ENCODE assay signal across 8 cellular contexts in the genomic region with DNA sequence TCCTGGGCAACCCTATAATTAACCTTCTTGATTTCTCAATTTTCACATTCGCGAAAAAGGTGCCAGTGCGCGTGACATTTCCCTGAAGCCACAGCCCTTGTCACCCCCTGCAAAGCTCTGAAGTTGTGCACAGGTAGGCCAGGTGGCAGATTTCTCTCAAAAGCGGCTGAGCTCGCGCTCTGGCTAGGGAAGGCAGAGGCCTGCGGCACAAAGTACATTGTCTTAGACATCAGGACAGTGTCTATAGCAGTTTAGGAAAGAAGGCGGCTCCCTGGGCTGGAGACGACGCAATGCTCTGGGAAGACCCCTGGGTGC. TPM values are rescaled to one million over a fixed set of nuclear protein-coding genes. Genes with fewer than 3 reads are reported as not detected.
A peak's percentile ranks its signal among the peaks of the same experiment; 100 is the strongest.
DNase-seq lines count a peak whose midpoint lies in the region; ATAC-seq, FAIRE-seq and TF ChIP-seq lines count a peak whose summit lies in the region.

No MANE protein-coding gene starts in this region.

- H3K27me3 ChIP-seq in MG63, result no peaks in the 10 kb centered on the region

- peaks cover 30% of the 10 kb centered on the region for H3K36me3 ChIP-seq in MG63

- ATAC-seq in A549, result peak; percentile 44 to 60
- peak; percentile 1 for ATAC-seq in GM19372 (IDR thresholded peaks at IDR 0.05; ENCODE audit: low read depth, unreplicated experiment)
- ATAC-seq in natural killer cell, result peak; percentile 0 to 18 (median 12)
- no peak for ATAC-seq in HG03378 (IDR thresholded peaks at IDR 0.05; ENCODE audit: unreplicated experiment)

- H3K4me1 ChIP-seq in A549, result 0 out of 3 replicates have a peak, but pooled peaks cover 3% of the 10 kb centered on the region

- H3K27ac ChIP-seq in A549 (peak overlapping the region; percentile 77 to 88), cingulate gyrus (ENCODE audit: low read depth, low read length) (peak overlapping the region; percentile 69)

- H3K27me3 Mint-ChIP-seq in natural killer cell (ENCODE audit: low read depth in 2 of 2), result no peaks in the 10 kb centered on the region

- peaks cover 20 to 35% of the 10 kb centered on the region in 2 donors for H3K4me1 Mint-ChIP-seq in natural killer cell

- H3K9me3 ChIP-seq in A549 (peaks cover 25% of the 10 kb centered on the region), MG63 (peaks cover 12% of the 10 kb centered on the region; the same call in 1 of the 2 replicates)

- TF ChIP-seq POLR2A in A549 (IDR thresholded peaks at IDR 0.05; ENCODE audit: low read length), result no peak

- H3K4me3 ChIP-seq in A549, result peak overlapping the region; percentile 74
- peak overlapping the region; percentile 78 for H3K4me3 ChIP-seq in MG63

- H3K9me3 Mint-ChIP-seq in natural killer cell, result no peaks in the 10 kb centered on the region

- no peak for TF ChIP-seq CTCF in A549 (IDR thresholded peaks at IDR 0.05)
- no peak for TF ChIP-seq CTCF in natural killer cell (IDR thresholded peaks at IDR 0.05)

- WGBS in A549 (ENCODE audit: missing lambda C conversion rate), result 5% methylated on average over 11 of the region's 11 CpGs

- intact Hi-C loops in natural killer cell (cut with micrococcal nuclease), result loop anchor here (1.0 kb wide), 4 partner anchors 43 to 125 kb away; a partner anchor contains a TSS

- no peaks in the 10 kb centered on the region for H3K36me3 Mint-ChIP-seq in natural killer cell

- DNase-seq in A549 (ENCODE audit: low read depth in 1 of 2, low spot score in 1 of 2), result no peak
- no peak for DNase-seq in MG63
- no peak for DNase-seq in natural killer cell
- no peak for DNase-seq in ecto neural progenitor cell (ENCODE audit: low spot score)
- no peak for DNase-seq in AG20443 (ENCODE audit: low spot score)

- H3K4me2 ChIP-seq in A549, result peak overlapping the region; percentile 94

- peak overlapping the region; percentile 89 to 94 for H3K27ac Mint-ChIP-seq in natural killer cell

- TF ChIP-seq RAD21 in A549 (conservative IDR thresholded peaks at IDR 0.05 in 1 of 2, IDR thresholded peaks at IDR 0.05 in 1 of 2), result no peak

- TF ChIP-seq EP300 in A549 (IDR thresholded peaks at IDR 0.05), result no peak

- H3K4me3 Mint-ChIP-seq in natural killer cell, result peak overlapping the region; percentile 93

- POLR2A ChIA-PET in A549 (lab: Yijun Ruan, JAX), result interaction anchor here (0.7 to 2.2 kb wide), 4 partner anchors 43 to 1245 kb away, joined by 3 to 19 read pairs (median 8); a partner anchor contains a TSS

- FAIRE-seq in A549 (lab: Jason Lieb, UNC), result no peak

- CTCF ChIA-PET in A549 (lab: Yijun Ruan, JAX), result interaction anchor here (0.6 to 1.1 kb wide), 2 partner anchors 9 to 61 kb away, joined by 3 to 5 read pairs; no protein-coding TSS in a partner anchor

TF ChIP-seq in A549, 52 proteins besides CTCF, POLR2A, EP300 and RAD21:
- TF ChIP-seq JUN (IDR thresholded peaks at IDR 0.05), result no peak
- TF ChIP-seq NPAS2 (CRISPR knock-in tag; IDR thresholded peaks at IDR 0.05; ENCODE audit: borderline replicate concordance), result no peak
- TF ChIP-seq, protein P1, sequence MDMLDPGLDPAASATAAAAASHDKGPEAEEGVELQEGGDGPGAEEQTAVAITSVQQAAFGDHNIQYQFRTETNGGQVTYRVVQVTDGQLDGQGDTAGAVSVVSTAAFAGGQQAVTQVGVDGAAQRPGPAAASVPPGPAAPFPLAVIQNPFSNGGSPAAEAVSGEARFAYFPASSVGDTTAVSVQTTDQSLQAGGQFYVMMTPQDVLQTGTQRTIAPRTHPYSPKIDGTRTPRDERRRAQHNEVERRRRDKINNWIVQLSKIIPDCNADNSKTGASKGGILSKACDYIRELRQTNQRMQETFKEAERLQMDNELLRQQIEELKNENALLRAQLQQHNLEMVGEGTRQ (IDR thresholded peaks at IDR 0.05), result no peak
- no peak for TF ChIP-seq MAZ (IDR thresholded peaks at IDR 0.05; ENCODE audit: borderline replicate concordance, low read depth, low read length)
- TF ChIP-seq, protein P2, sequence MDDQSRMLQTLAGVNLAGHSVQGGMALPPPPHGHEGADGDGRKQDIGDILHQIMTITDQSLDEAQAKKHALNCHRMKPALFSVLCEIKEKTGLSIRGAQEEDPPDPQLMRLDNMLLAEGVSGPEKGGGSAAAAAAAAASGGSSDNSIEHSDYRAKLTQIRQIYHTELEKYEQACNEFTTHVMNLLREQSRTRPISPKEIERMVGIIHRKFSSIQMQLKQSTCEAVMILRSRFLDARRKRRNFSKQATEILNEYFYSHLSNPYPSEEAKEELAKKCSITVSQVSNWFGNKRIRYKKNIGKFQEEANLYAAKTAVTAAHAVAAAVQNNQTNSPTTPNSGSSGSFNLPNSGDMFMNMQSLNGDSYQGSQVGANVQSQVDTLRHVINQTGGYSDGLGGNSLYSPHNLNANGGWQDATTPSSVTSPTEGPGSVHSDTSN (IDR thresholded peaks at IDR 0.05), result no peak
- no peak for TF ChIP-seq RARB (CRISPR knock-in tag; IDR thresholded peaks at IDR 0.05)
- TF ChIP-seq, protein P3, sequence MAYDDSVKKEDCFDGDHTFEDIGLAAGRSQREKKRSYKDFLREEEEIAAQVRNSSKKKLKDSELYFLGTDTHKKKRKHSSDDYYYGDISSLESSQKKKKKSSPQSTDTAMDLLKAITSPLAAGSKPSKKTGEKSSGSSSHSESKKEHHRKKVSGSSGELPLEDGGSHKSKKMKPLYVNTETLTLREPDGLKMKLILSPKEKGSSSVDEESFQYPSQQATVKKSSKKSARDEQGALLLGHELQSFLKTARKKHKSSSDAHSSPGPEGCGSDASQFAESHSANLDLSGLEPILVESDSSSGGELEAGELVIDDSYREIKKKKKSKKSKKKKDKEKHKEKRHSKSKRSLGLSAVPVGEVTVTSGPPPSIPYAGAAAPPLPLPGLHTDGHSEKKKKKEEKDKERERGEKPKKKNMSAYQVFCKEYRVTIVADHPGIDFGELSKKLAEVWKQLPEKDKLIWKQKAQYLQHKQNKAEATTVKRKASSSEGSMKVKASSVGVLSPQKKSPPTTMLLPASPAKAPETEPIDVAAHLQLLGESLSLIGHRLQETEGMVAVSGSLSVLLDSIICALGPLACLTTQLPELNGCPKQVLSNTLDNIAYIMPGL (CRISPR knock-in tag; IDR thresholded peaks at IDR 0.05; ENCODE audit: borderline replicate concordance), result no peak
- TF ChIP-seq FOXS1 (CRISPR knock-in tag; IDR thresholded peaks at IDR 0.05), result no peak

RNA-seq across cellular contexts. Expression of a gene that starts 42.9 kb away (rescaled TPM):
- polyA plus RNA-seq in A549 (2011; rRNA removed) (2.8 and 2.9 TPM in 2 replicates), A549 (2017; fragmentation: RNase III; extraction: RNeasy Plus Mini Kit Qiagen cat#74134 plus additional on column Dnase treatment) (1.6 to 1.8 TPM (median 1.6 TPM) in 3 replicates)
- 0.39 and 0.41 TPM in 2 replicates for polyA plus RNA-seq in A549 (2012; cell fraction: cytosol; rRNA removed)
- 0.35 and 0.83 TPM in 2 replicates for polyA plus RNA-seq in A549 (2012; cell fraction: nucleus; rRNA removed)
- 1.6 and 2.1 TPM in 2 replicates for polyA minus RNA-seq in A549 (2011; rRNA and poly(A)+ RNA removed)
- 5.0 and 17.4 TPM in 2 replicates for total RNA-seq in MG63 (2014; rRNA removed; shearing (Covaris generic); ENCODE audit: low replicate concordance)
- total RNA-seq in natural killer cell, result 10 to 100 TPM; 12.7 to 18.6 (median 14.0) TPM

RNA-seq across cellular contexts. Expression of a gene that starts 45.7 kb away (rescaled TPM):
- 0.37 and 0.53 TPM in 2 replicates for polyA plus RNA-seq in A549 (2011; rRNA removed)
- 0.09 and 0.17 TPM in 2 replicates for polyA plus RNA-seq in A549 (2012; cell fraction: cytosol; rRNA removed)
- 0.10 and 0.55 TPM in 2 replicates for polyA plus RNA-seq in A549 (2012; cell fraction: nucleus; rRNA removed)
- polyA plus RNA-seq in A549 (2017; fragmentation: RNase III; extraction: RNeasy Plus Mini Kit Qiagen cat#74134 plus additional on column Dnase treatment), result 0.10 to 0.33 TPM (median 0.32 TPM) in 3 replicates
- 0.33 and 0.39 TPM in 2 replicates for polyA minus RNA-seq in A549 (2011; rRNA and poly(A)+ RNA removed)
- 1.0 and 9.6 TPM in 2 replicates for total RNA-seq in MG63 (2014; rRNA removed; shearing (Covaris generic); ENCODE audit: low replicate concordance)
- total RNA-seq in natural killer cell, result 10 to 100 TPM; 35.0 to 62.8 (median 44.0) TPM
